ENCODE assay signal across 8 cellular contexts in genomic region chr4:118836763-118837507, GRCh38. TPM values are rescaled to one million over a fixed set of nuclear protein-coding genes. Genes with fewer than 3 reads are reported as not detected.
DNase-seq lines count a peak whose midpoint lies in the region; ATAC-seq, FAIRE-seq and TF ChIP-seq lines count a peak whose summit lies in the region.

No MANE protein-coding gene starts in this region.

- H3K4me1 ChIP-seq in kidney (ENCODE audit: control insufficient read depth in 1 of 2, insufficient read depth in 1 of 2, low read depth in 1 of 2, low read length in 2 of 2) (peaks cover 0 to 4% of the 10 kb centered on the region in 2 donors), thoracic aorta (ENCODE audit: control insufficient read depth in 1 of 2, low read depth in 2 of 2) (peaks cover 20 to 30% of the 10 kb centered on the region in 2 donors)

- peaks cover 23% of the 10 kb centered on the region for H3K4me1 Mint-ChIP-seq in activated CD4-positive, alpha-beta T cell treated with anti-CD3 and anti-CD28 coated beads, Interleukin-2, amount 10 ng/mL, durations not matched to agents 7 days and 5 days

- H3K27me3 Mint-ChIP-seq in activated CD4-positive, alpha-beta T cell treated with anti-CD3 and anti-CD28 coated beads, Interleukin-2, amount 10 ng/mL, durations not matched to agents 7 days and 5 days, result peaks cover 2% of the 10 kb centered on the region

- POLR2A ChIA-PET in activated CD4-positive, alpha-beta T cell treated with anti-CD3 and anti-CD28 coated beads, Interleukin-2, amount 10 ng/mL, durations not matched to agents 7 days and 5 days (lab: Charles Lee), result no interaction called here

- H3K9me3 ChIP-seq in kidney (ENCODE audit: control insufficient read depth in 1 of 2, low read length in 2 of 2) (no peaks in the 10 kb centered on the region), thoracic aorta (no peaks in the 10 kb centered on the region)

- CTCF ChIA-PET in activated CD4-positive, alpha-beta T cell treated with anti-CD3 and anti-CD28 coated beads, Interleukin-2, amount 10 ng/mL, durations not matched to agents 7 days and 5 days (lab: Charles Lee), result interaction anchor here (0.7 to 1.3 kb wide), 4 partner anchors 9 to 54 kb away, joined by 3 to 4 read pairs (median 4); no protein-coding TSS in a partner anchor

- H3K27ac Mint-ChIP-seq in activated CD4-positive, alpha-beta T cell treated with anti-CD3 and anti-CD28 coated beads, Interleukin-2, amount 10 ng/mL, durations not matched to agents 7 days and 5 days, result peak overlapping the region; percentile 98
- H3K27ac Mint-ChIP-seq in activated naive CD4-positive, alpha-beta T cell treated with anti-CD3 and anti-CD28 coated beads, Interleukin-2, amount 50 U/mL, for 72 hours, result peak overlapping the region; percentile 96 to 100

- no peaks in the 10 kb centered on the region for H3K9me3 Mint-ChIP-seq in activated CD4-positive, alpha-beta T cell treated with anti-CD3 and anti-CD28 coated beads, Interleukin-2, amount 10 ng/mL, durations not matched to agents 7 days and 5 days
- no peaks in the 10 kb centered on the region for H3K9me3 Mint-ChIP-seq in activated naive CD4-positive, alpha-beta T cell treated with anti-CD3 and anti-CD28 coated beads, Interleukin-2, amount 50 U/mL, for 72 hours

- ATAC-seq in activated naive CD4-positive, alpha-beta T cell treated with anti-CD3 and anti-CD28 coated beads, Interleukin-2, amount 50 U/mL, for 72 hours, result no peak
- no peak for ATAC-seq in thoracic aorta (ENCODE audit: insufficient number of reproducible peaks, low FRiP score, low read depth)
- ATAC-seq in GM18907 (IDR thresholded peaks at IDR 0.05; ENCODE audit: unreplicated experiment), result no peak

- H3K36me3 Mint-ChIP-seq in activated CD4-positive, alpha-beta T cell treated with anti-CD3 and anti-CD28 coated beads, Interleukin-2, amount 10 ng/mL, durations not matched to agents 7 days and 5 days (ENCODE audit: low read depth), result peaks cover 7% of the 10 kb centered on the region
- peaks cover 6 to 16% of the 10 kb centered on the region in 2 donors for H3K36me3 Mint-ChIP-seq in activated naive CD4-positive, alpha-beta T cell treated with anti-CD3 and anti-CD28 coated beads, Interleukin-2, amount 50 U/mL, for 72 hours

- H3K27me3 ChIP-seq in thoracic aorta (replicated peaks; ENCODE audit: insufficient read depth), result no peaks in the 10 kb centered on the region

- DNase-seq in activated CD4-positive, alpha-beta T cell treated with anti-CD3 and anti-CD28 coated beads, Interleukin-2, amount 10 ng/mL, durations not matched to agents 7 days and 5 days, result no peak
- DNase-seq in activated CD4-positive, alpha-beta T cell treated with anti-CD3 and anti-CD28 coated beads for 48 hours, result no peak
- DNase-seq in activated naive CD4-positive, alpha-beta T cell treated with anti-CD3 and anti-CD28 coated beads, Interleukin-2, amount 50 U/mL, for 72 hours (ENCODE audit: low spot score in 2 of 2), result no peak
- no peak for DNase-seq in kidney
- no peak for DNase-seq in thoracic aorta (ENCODE audit: low spot score)
- no peak for DNase-seq in SKM-1 treated with dmso at 0.1 percent for 144 hours (lab: John Stamatoyannopoulos, UW; ENCODE audit: unreplicated experiment)
- no peak for DNase-seq in NCI-H1105 treated with DMSO at 0.1 percent for 48 hours (lab: John Stamatoyannopoulos, UW)

- TF ChIP-seq CTCF in kidney (IDR thresholded peaks at IDR 0.05; ENCODE audit: borderline replicate concordance, extremely low read depth, insufficient read depth) (no peak), thoracic aorta (IDR thresholded peaks at IDR 0.05) (no peak)

- FAIRE-seq in kidney (lab: Jason Lieb, UNC), result no peak

- H3K4me3 ChIP-seq in kidney (ENCODE audit: low read length in 2 of 2), result peak overlapping the region; percentile 97 to 98
- peak overlapping the region; percentile 97 for H3K4me3 ChIP-seq in thoracic aorta

- peak overlapping the region in 1 of 2 donors; percentile 68 for H3K9ac ChIP-seq in kidney (ENCODE audit: low read length in 2 of 2)

- H3K27ac ChIP-seq in kidney (ENCODE audit: low read depth in 2 of 2, low read length in 2 of 2) (no peak overlapping the region), thoracic aorta (peak overlapping the region; percentile 93 to 94)

- intact Hi-C loops in kidney (cut with DNase I), result no loop called here

- H3K36me3 ChIP-seq in kidney (ENCODE audit: control insufficient read depth in 1 of 2, insufficient read depth in 2 of 2, low read length in 2 of 2), result peaks cover 0 to 5% of the 10 kb centered on the region in 2 donors
- peaks cover 12% of the 10 kb centered on the region for H3K36me3 ChIP-seq in thoracic aorta

- H3K4me3 Mint-ChIP-seq in activated CD4-positive, alpha-beta T cell treated with anti-CD3 and anti-CD28 coated beads, Interleukin-2, amount 10 ng/mL, durations not matched to agents 7 days and 5 days, result peak overlapping the region; percentile 98

RNA-seq across cellular contexts. Expression of gene SEC24D, which starts 1.0 kb away (rescaled TPM):
- 10 to 100 TPM; 33.1 to 36.1 TPM for total RNA-seq in activated CD4-positive, alpha-beta T cell treated with anti-CD3 and anti-CD28 coated beads, Interleukin-2, amount 10 ng/mL, durations not matched to agents 7 days and 5 days
- total RNA-seq in activated naive CD4-positive, alpha-beta T cell treated with anti-CD3 and anti-CD28 coated beads, Interleukin-2, amount 50 U/mL, for 72 hours, result 10 to 100 TPM; 36.4 to 45.7 TPM
- total RNA-seq in kidney, result 45.4 TPM
- 5.9 TPM for polyA plus RNA-seq in kidney (ENCODE audit: insufficient read depth, low read depth, low replicate concordance)
- 100 to 1,000 TPM in 1 of 2 donors, 10 to 100 TPM in 1; 97.7 to 108 TPM for total RNA-seq in thoracic aorta

RNA-seq across cellular contexts. Expression of gene SYNPO2, which starts 51.7 kb away (rescaled TPM):
- total RNA-seq in activated CD4-positive, alpha-beta T cell treated with anti-CD3 and anti-CD28 coated beads, Interleukin-2, amount 10 ng/mL, durations not matched to agents 7 days and 5 days, result 1 to 10 TPM; 1.2 to 1.4 TPM
- under 1 TPM; 0.18 to 0.27 TPM for total RNA-seq in activated naive CD4-positive, alpha-beta T cell treated with anti-CD3 and anti-CD28 coated beads, Interleukin-2, amount 50 U/mL, for 72 hours
- total RNA-seq in kidney (56.5 TPM), thoracic aorta (100 to 1,000 TPM; 264 to 313 TPM)
- 7.5 TPM for polyA plus RNA-seq in kidney (ENCODE audit: insufficient read depth, low read depth, low replicate concordance)

Comparison
In these comparisons a context has a peak if more than half of its experiments do, and no peak if none do; other contexts are left out.
1. H3K27ac ChIP-seq: peak in thoracic aorta (2 of 2); none in kidney (0 of 2).
2. RNA of gene SYNPO2, which starts 51.7 kb away (total RNA-seq): 264 to 313 TPM in thoracic aorta and 56.5 TPM in kidney (single experiment); 1.2 to 1.4 TPM in activated CD4-positive, alpha-beta T cell treated with anti-CD3 and anti-CD28 coated beads, Interleukin-2, amount 10 ng/mL, durations not matched to agents 7 days and 5 days and 0.18 to 0.27 TPM in activated naive CD4-positive, alpha-beta T cell treated with anti-CD3 and anti-CD28 coated beads, Interleukin-2, amount 50 U/mL, for 72 hours; every median in the first group is over 10 times any median in the second.